ENCODE assay signal across 10 cellular contexts in the genomic region with DNA sequence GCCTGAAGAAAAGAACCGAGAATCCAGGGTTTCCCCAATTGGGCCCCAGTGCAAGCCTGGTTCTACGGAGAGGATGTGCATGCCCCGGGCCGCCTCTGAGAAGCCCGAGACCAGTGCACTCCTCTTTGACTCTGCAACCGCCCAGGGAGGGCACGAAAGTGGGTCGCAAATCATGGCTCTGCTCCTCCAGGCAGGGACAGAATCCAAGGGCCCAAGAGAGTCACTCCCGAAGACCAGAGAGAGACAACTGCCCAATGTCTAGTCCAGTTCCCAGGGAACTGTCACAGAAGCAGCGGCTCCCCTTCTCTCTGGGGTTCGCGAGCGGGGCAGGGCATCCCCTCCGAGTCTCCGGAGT.
DNase-seq lines count a peak whose midpoint lies in the region; ATAC-seq and TF ChIP-seq lines count a peak whose summit lies in the region.
"Had no signal": no experiment of that assay in that cellular context is flagged by ENCODE, and none has a peak within 500 bp of the region (broad histone marks: within the 10 kb centered on the region; RNA-seq: fewer than 3 reads in every experiment).

No MANE protein-coding gene starts in this region.

- H2AFZ ChIP-seq in SK-N-SH (ENCODE audit: low read depth): no peak overlapping the region

- H3K9me3 Mint-ChIP-seq in central memory CD8-positive, alpha-beta T cell: no peaks in the 10 kb centered on the region

- no peak for TF ChIP-seq EP300 in SK-N-SH (IDR thresholded peaks at IDR 0.05; ENCODE audit: borderline replicate concordance in 1 of 2, low read depth in 1 of 2, low read length in 1 of 2)

- WGBS in SK-N-SH (ENCODE audit: low lambda C conversion rate): 87% methylated on average over 12 of the region's 15 CpGs

- H3K36me3 ChIP-seq in SK-N-SH (replicated peaks in 1 of 2; ENCODE audit: control insufficient read depth in 1 of 2, insufficient read depth in 2 of 2, low read length in 1 of 2) (no peaks in the 10 kb centered on the region), muscle layer of colon (ENCODE audit: insufficient read depth, low read length) (no peaks in the 10 kb centered on the region)
- H3K36me3 ChIP-seq: SJSA1 had no signal

- no peaks in the 10 kb centered on the region for H3F3A ChIP-seq in SK-N-SH (replicated peaks; ENCODE audit: insufficient read depth)

- 0 out of 2 replicates have a peak, but pooled peaks cover 7% of the 10 kb centered on the region for H4K20me1 ChIP-seq in SK-N-SH (ENCODE audit: insufficient read depth)

- no peak for TF ChIP-seq RAD21 in SK-N-SH (IDR thresholded peaks at IDR 0.05; ENCODE audit: low read length)

- peaks cover 18% of the 10 kb centered on the region for H3K4me1 Mint-ChIP-seq in central memory CD8-positive, alpha-beta T cell

- peak overlapping the region; percentile 64 for H3K4me3 Mint-ChIP-seq in central memory CD8-positive, alpha-beta T cell

- no peak overlapping the region for H3K9ac ChIP-seq in SK-N-SH
- no peak overlapping the region for H3K9ac ChIP-seq in muscle layer of colon (ENCODE audit: low read length)

- H3K9me3 ChIP-seq in SK-N-SH (no peaks in the 10 kb centered on the region), muscle layer of colon (ENCODE audit: low read length) (no peaks in the 10 kb centered on the region)

- no peak overlapping the region for H3K27ac ChIP-seq in SK-N-SH (ENCODE audit: low read depth in 2 of 2, low read length in 1 of 2)
- no peak overlapping the region for H3K27ac ChIP-seq in muscle layer of colon (ENCODE audit: low read depth, low read length)
- H3K27ac ChIP-seq: 22Rv1, SJSA1 had no signal

- H3K27ac Mint-ChIP-seq in central memory CD8-positive, alpha-beta T cell (ENCODE audit: low read depth): no peak overlapping the region

- POLR2A ChIA-PET in SK-N-SH (lab: Yijun Ruan, JAX): no interaction called here

- peaks cover 5% of the 10 kb centered on the region for H3K36me3 Mint-ChIP-seq in central memory CD8-positive, alpha-beta T cell (ENCODE audit: insufficient read depth)

- DNase-seq in SK-N-SH (no peak), superior temporal gyrus (ENCODE audit: extremely low spot score) (peak; percentile 16), HK-2 (ENCODE audit: unreplicated experiment) (no peak), amniotic stem cell (lab: John Stamatoyannopoulos, UW) (no peak)
- no peak for DNase-seq in central memory CD8-positive, alpha-beta T cell (ENCODE audit: low spot score in 2 of 2)

- CTCF ChIA-PET in SK-N-SH (lab: Yijun Ruan, JAX): interaction anchor here (2.4 to 7.8 kb wide), 3 partner anchors 11 to 65 kb away, joined by 7 to 69 read pairs (median 10); no protein-coding TSS in a partner anchor

- H3K4me3 ChIP-seq in SK-N-SH (ENCODE audit: low read depth in 2 of 2, low read length in 1 of 2) (peak overlapping the region; percentile 16 to 47; a peak in 3 of 4 replicates), muscle layer of colon (ENCODE audit: low read depth in 1 of 2, low read length in 2 of 2) (peak overlapping the region; percentile 45 to 46)
- H3K4me3 ChIP-seq: SJSA1 had no signal

- H3K79me2 ChIP-seq in SK-N-SH (ENCODE audit: insufficient read depth): no peaks in the 10 kb centered on the region

- no peak for TF ChIP-seq CTCF in SK-N-SH (IDR thresholded peaks at IDR 0.05)

- H3K4me2 ChIP-seq in SK-N-SH: no peak overlapping the region; the same call in 1 of the 2 replicates

- H3K9me2 ChIP-seq in SK-N-SH: no peaks in the 10 kb centered on the region

- H3K27me3 ChIP-seq in SK-N-SH (ENCODE audit: insufficient read depth): peaks cover 47% of the 10 kb centered on the region
- H3K27me3 ChIP-seq in muscle layer of colon (ENCODE audit: control insufficient read depth in 1 of 2, insufficient read depth in 2 of 2, low read length in 2 of 2): peaks cover 0 to 29% of the 10 kb centered on the region in 2 donors

- ATAC-seq in SK-N-SH treated with all-trans-retinoic acid at 6 μM for 48 hours (no peak), HG03196 (IDR thresholded peaks at IDR 0.05; ENCODE audit: unreplicated experiment) (no peak)
- ATAC-seq in central memory CD8-positive, alpha-beta T cell (replicated peaks; ENCODE audit: extremely low read depth, poor library complexity, severe bottlenecking): no peak

- H3K4me1 ChIP-seq in SK-N-SH (ENCODE audit: control insufficient read depth in 1 of 2, insufficient read depth in 2 of 2, low read depth in 1 of 2, low read length in 1 of 2): peaks cover 0 to 33% of the 10 kb centered on the region in 2 experiments; a peak in 1 of 4 replicates
- H3K4me1 ChIP-seq in muscle layer of colon (ENCODE audit: insufficient read depth, low read length): peaks cover 15% of the 10 kb centered on the region

- H3K27me3 Mint-ChIP-seq in central memory CD8-positive, alpha-beta T cell: peaks cover 21% of the 10 kb centered on the region

TF ChIP-seq in SK-N-SH, 30 proteins besides CTCF, POLR2A, EP300 and RAD21 (continues in another document):
- TF ChIP-seq GABPA (IDR thresholded peaks at IDR 0.05; ENCODE audit: low read depth): no peak
- no peak for TF ChIP-seq FOXJ3 (CRISPR knock-in tag; IDR thresholded peaks at IDR 0.05)
- TF ChIP-seq GATA2 (CRISPR knock-in tag; IDR thresholded peaks at IDR 0.05): no peak
- TF ChIP-seq, protein P1, sequence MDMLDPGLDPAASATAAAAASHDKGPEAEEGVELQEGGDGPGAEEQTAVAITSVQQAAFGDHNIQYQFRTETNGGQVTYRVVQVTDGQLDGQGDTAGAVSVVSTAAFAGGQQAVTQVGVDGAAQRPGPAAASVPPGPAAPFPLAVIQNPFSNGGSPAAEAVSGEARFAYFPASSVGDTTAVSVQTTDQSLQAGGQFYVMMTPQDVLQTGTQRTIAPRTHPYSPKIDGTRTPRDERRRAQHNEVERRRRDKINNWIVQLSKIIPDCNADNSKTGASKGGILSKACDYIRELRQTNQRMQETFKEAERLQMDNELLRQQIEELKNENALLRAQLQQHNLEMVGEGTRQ (IDR thresholded peaks at IDR 0.05; ENCODE audit: borderline replicate concordance, low read depth, low read length): no peak
- TF ChIP-seq TEAD4 (IDR thresholded peaks at IDR 0.05; ENCODE audit: borderline replicate concordance, insufficient read depth): no peak
- no peak for TF ChIP-seq RCOR1 (IDR thresholded peaks at IDR 0.05; ENCODE audit: low read length)
- TF ChIP-seq MEF2A (IDR thresholded peaks at IDR 0.05; ENCODE audit: borderline replicate concordance, low read depth): no peak
- TF ChIP-seq, protein P2, sequence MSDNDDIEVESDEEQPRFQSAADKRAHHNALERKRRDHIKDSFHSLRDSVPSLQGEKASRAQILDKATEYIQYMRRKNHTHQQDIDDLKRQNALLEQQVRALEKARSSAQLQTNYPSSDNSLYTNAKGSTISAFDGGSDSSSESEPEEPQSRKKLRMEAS (IDR thresholded peaks at IDR 0.05; ENCODE audit: low read depth): no peak
- TF ChIP-seq RFX5 (IDR thresholded peaks at IDR 0.05; ENCODE audit: low read length): no peak

TF ChIP-seq in SK-N-SH treated with all-trans-retinoic acid at 6 μM for 48 hours, 23 proteins besides CTCF, POLR2A, EP300 and RAD21:
- no peak for TF ChIP-seq TOX (CRISPR knock-in tag; IDR thresholded peaks at IDR 0.05; ENCODE audit: borderline replicate concordance)
- TF ChIP-seq ISL1 (CRISPR knock-in tag; IDR thresholded peaks at IDR 0.05): no peak
- TF ChIP-seq, protein P3, sequence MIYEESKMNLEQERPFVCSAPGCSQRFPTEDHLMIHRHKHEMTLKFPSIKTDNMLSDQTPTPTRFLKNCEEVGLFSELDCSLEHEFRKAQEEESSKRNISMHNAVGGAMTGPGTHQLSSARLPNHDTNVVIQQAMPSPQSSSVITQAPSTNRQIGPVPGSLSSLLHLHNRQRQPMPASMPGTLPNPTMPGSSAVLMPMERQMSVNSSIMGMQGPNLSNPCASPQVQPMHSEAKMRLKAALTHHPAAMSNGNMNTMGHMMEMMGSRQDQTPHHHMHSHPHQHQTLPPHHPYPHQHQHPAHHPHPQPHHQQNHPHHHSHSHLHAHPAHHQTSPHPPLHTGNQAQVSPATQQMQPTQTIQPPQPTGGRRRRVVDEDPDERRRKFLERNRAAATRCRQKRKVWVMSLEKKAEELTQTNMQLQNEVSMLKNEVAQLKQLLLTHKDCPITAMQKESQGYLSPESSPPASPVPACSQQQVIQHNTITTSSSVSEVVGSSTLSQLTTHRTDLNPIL (CRISPR knock-in tag; IDR thresholded peaks at IDR 0.05; ENCODE audit: low read depth): no peak
- no peak for TF ChIP-seq ZC3H10 (CRISPR knock-in tag; IDR thresholded peaks at IDR 0.05)
TF ChIP-seq in SK-N-SH treated with all-trans-retinoic acid at 6 μM for 48 hours: peak in this region for 0.
